14 cellular contexts compared by ENCODE assay signal in the genomic region with DNA sequence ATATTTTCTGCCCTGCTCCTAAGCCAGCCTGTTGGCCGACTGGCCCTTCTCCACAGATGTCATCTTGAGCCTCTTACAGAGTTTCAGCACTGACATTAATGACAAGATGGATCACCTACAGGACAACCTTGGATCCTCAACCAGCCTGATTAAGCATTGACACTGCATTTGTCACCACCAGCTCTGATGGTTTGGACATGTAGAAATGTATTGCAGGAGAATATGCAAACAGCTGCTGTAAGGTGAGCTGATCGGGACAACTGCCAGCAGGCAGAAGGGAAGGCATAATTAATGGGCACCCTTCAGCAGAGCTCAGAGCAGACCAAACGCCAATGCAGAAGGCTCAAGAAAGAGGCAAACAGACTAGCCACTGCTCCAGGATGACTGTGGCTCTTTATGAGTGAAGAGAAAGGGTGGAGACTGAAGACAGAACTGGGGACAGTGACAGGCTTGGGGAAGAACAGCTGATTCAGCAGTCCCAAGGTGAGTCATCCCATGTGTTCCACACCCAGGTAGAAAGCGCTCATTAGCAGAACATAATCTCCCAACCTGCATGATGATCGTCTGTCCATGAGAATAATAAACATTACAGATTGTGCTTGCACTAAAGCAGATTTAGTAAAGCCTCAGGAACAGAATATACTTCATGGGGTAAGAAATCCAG. TPM values are rescaled to one million over a fixed set of nuclear protein-coding genes. Genes with fewer than 3 reads are reported as not detected.
DNase-seq lines count a peak whose midpoint lies in the region; ATAC-seq, FAIRE-seq and TF ChIP-seq lines count a peak whose summit lies in the region.
"Had no signal": no experiment of that assay in that cellular context is flagged by ENCODE, and none has a peak within 500 bp of the region (broad histone marks: within the 10 kb centered on the region; RNA-seq: fewer than 3 reads in every experiment).

No MANE protein-coding gene starts in this region.

- 2% methylated on average over 5 of the region's 5 CpGs for WGBS in K562 (ENCODE audit: insufficient coverage, low coverage, missing lambda C conversion rate)
- 40 to 57% (median 44%) methylated on average over 5 of the region's 5 CpGs for WGBS in psoas muscle, 3 donors

- H3K27me3 ChIP-seq in K562 (ENCODE audit: control insufficient read depth in 2 of 2, insufficient read depth in 2 of 2, low read length in 2 of 2) (no peaks in the 10 kb centered on the region; a peak in 1 of 5 replicates), psoas muscle (ENCODE audit: insufficient read depth in 3 of 3, low read length in 2 of 3) (peaks cover 0 to 9% (median 0%) of the 10 kb centered on the region in 3 donors)
- H3K27me3 ChIP-seq: tibial artery had no signal

- TF ChIP-seq EP300 in K562 (IDR thresholded peaks at IDR 0.05; ENCODE audit: low read length), result no peak

- H3K27me3 Mint-ChIP-seq in activated T-cell treated with anti-CD3 and anti-CD28 coated beads, Interleukin-2, amount 50 U/mL, for 72 hours (ENCODE audit: low read depth), result peaks cover 9% of the 10 kb centered on the region
- H3K27me3 Mint-ChIP-seq in activated T-cell treated with anti-CD3 and anti-CD28 coated beads, Interleukin-2, amount 50 U/mL, for 24 hours, result peaks cover 9% of the 10 kb centered on the region

- no peak overlapping the region for H3K27ac Mint-ChIP-seq in activated T-cell treated with anti-CD3 and anti-CD28 coated beads, Interleukin-2, amount 50 U/mL, for 72 hours
- H3K27ac Mint-ChIP-seq in activated T-cell treated with anti-CD3 and anti-CD28 coated beads, Interleukin-2, amount 50 U/mL, for 24 hours, result no peak overlapping the region
- H3K27ac Mint-ChIP-seq: activated CD4-positive, alpha-beta T cell treated with anti-CD3 and anti-CD28 coated beads, Interleukin-2, amount 10 ng/mL, durations not matched to agents 24 days and 14 days; HFFc6 had no signal

- no peak overlapping the region for H2AFZ ChIP-seq in K562 (ENCODE audit: low read depth, low read length)

- H3K79me2 ChIP-seq in K562 (ENCODE audit: control insufficient read depth, insufficient read depth, low read length), result no peaks in the 10 kb centered on the region

- H3K9me3 ChIP-seq in K562 (replicated peaks; ENCODE audit: control insufficient read depth, insufficient read depth, low read depth, low read length), result no peaks in the 10 kb centered on the region
- H3K9me3 ChIP-seq in psoas muscle, result peaks cover 5% of the 10 kb centered on the region
- H3K9me3 ChIP-seq: tibial artery had no signal

- H3K4me1 Mint-ChIP-seq in activated T-cell treated with anti-CD3 and anti-CD28 coated beads, Interleukin-2, amount 50 U/mL, for 72 hours (ENCODE audit: low read depth), result peaks cover 20% of the 10 kb centered on the region
- H3K4me1 Mint-ChIP-seq in activated T-cell treated with anti-CD3 and anti-CD28 coated beads, Interleukin-2, amount 50 U/mL, for 24 hours (ENCODE audit: low read depth), result peaks cover 26% of the 10 kb centered on the region

- H3K36me3 ChIP-seq in K562 (ENCODE audit: control insufficient read depth, insufficient read depth, low read length) (no peaks in the 10 kb centered on the region), psoas muscle (ENCODE audit: insufficient read depth in 1 of 2, low read depth in 1 of 2) (no peaks in the 10 kb centered on the region)
- H3K36me3 ChIP-seq: tibial artery had no signal

- H3K9me1 ChIP-seq in K562 (ENCODE audit: control insufficient read depth, insufficient read depth, low read length), result no peaks in the 10 kb centered on the region

- DNase-seq in activated T-cell treated with anti-CD3 and anti-CD28 coated beads, Interleukin-2, amount 50 U/mL, for 72 hours, result no peak
- DNase-seq in activated T-cell treated with anti-CD3 and anti-CD28 coated beads, Interleukin-2, amount 50 U/mL, for 24 hours, result no peak
- DNase-seq in NCI-H2196 treated with DMSO at 0.1 percent for 48 hours (lab: John Stamatoyannopoulos, UW; ENCODE audit: unreplicated experiment), result peak; percentile 36
- DNase-seq in K562 (ENCODE audit: extremely low read depth in 1 of 4, low spot score in 3 of 4), result no peak
- DNase-seq in psoas muscle, result peak in 1 of 2 donors; percentile 55
- no peak for DNase-seq in omental fat pad (ENCODE audit: low spot score)
- no peak for DNase-seq in midbrain (lab: John Stamatoyannopoulos, UW)
- DNase-seq: activated CD4-positive, alpha-beta T cell treated with anti-CD3 and anti-CD28 coated beads, Interleukin-2, amount 10 ng/mL, durations not matched to agents 24 days and 14 days; Calu3; effector CD4-positive, alpha-beta T cell; HFFc6; OCI-M1; tibial artery had no signal

- peaks cover 3 to 4% of the 10 kb centered on the region in 2 donors for H3K9me3 Mint-ChIP-seq in activated T-cell treated with anti-CD3 and anti-CD28 coated beads, Interleukin-2, amount 50 U/mL, for 72 hours
- no peaks in the 10 kb centered on the region for H3K9me3 Mint-ChIP-seq in activated T-cell treated with anti-CD3 and anti-CD28 coated beads, Interleukin-2, amount 50 U/mL, for 24 hours
- H3K9me3 Mint-ChIP-seq: activated CD4-positive, alpha-beta T cell treated with anti-CD3 and anti-CD28 coated beads, Interleukin-2, amount 10 ng/mL, durations not matched to agents 24 days and 14 days had no signal

- no TSS peak for BruUV-seq in K562 (replicated peaks; lab: Mats Ljungman, UMichigan)

- H3K4me2 ChIP-seq in K562 (ENCODE audit: insufficient read depth, low read length), result no peak overlapping the region

- peaks cover 1% of the 10 kb centered on the region in 2 donors for H3K36me3 Mint-ChIP-seq in activated T-cell treated with anti-CD3 and anti-CD28 coated beads, Interleukin-2, amount 50 U/mL, for 72 hours (ENCODE audit: insufficient read depth in 2 of 2)
- H3K36me3 Mint-ChIP-seq in activated T-cell treated with anti-CD3 and anti-CD28 coated beads, Interleukin-2, amount 50 U/mL, for 24 hours (ENCODE audit: low read depth), result no peaks in the 10 kb centered on the region

- TF ChIP-seq RAD21 in K562 (CRISPR knock-in tag; conservative IDR thresholded peaks at IDR 0.05 in 1 of 2, IDR thresholded peaks at IDR 0.05 in 1 of 2), result no peak

- no peak for TF ChIP-seq CTCF in K562 (IDR thresholded peaks at IDR 0.05 in 2 of 3, conservative IDR thresholded peaks at IDR 0.05 in 1 of 3; ENCODE audit: insufficient read depth in 2 of 3, low read depth in 1 of 3, low read length in 3 of 3)
- no peak for TF ChIP-seq CTCF in psoas muscle (IDR thresholded peaks at IDR 0.05)
- TF ChIP-seq CTCF in omental fat pad (IDR thresholded peaks at IDR 0.05), result no peak

- no peak overlapping the region for H3K4me3 Mint-ChIP-seq in activated T-cell treated with anti-CD3 and anti-CD28 coated beads, Interleukin-2, amount 50 U/mL, for 72 hours
- H3K4me3 Mint-ChIP-seq in activated T-cell treated with anti-CD3 and anti-CD28 coated beads, Interleukin-2, amount 50 U/mL, for 24 hours, result no peak overlapping the region
- H3K4me3 Mint-ChIP-seq: activated CD4-positive, alpha-beta T cell treated with anti-CD3 and anti-CD28 coated beads, Interleukin-2, amount 10 ng/mL, durations not matched to agents 24 days and 14 days; HFFc6 had no signal

- intact Hi-C loops in K562 (cut with micrococcal nuclease) (no loop called here), psoas muscle (cut with DNase I) (no loop called here)

- no peak for TF ChIP-seq POLR2A in K562 (conservative IDR thresholded peaks at IDR 0.05)

- H3K4me3 ChIP-seq in K562 (no peak overlapping the region), psoas muscle (no peak overlapping the region)
- H3K4me3 ChIP-seq: tibial artery had no signal

- no peaks in the 10 kb centered on the region for H4K20me1 ChIP-seq in K562 (replicated peaks; ENCODE audit: control insufficient read depth, insufficient read depth, low read length)

- no peak overlapping the region for H3K9ac ChIP-seq in K562 (ENCODE audit: insufficient read depth in 1 of 2, low read depth in 2 of 2, low read length in 2 of 2)

- no peaks in the 10 kb centered on the region for H3K4me1 ChIP-seq in K562 (replicated peaks in 1 of 2; ENCODE audit: control insufficient read depth in 2 of 2, insufficient read depth in 2 of 2, low read length in 2 of 2)
- peaks cover 14% of the 10 kb centered on the region for H3K4me1 ChIP-seq in psoas muscle

- FAIRE-seq in K562 (lab: Jason Lieb, UNC), result no peak

- H3K27ac ChIP-seq in K562 (ENCODE audit: extremely low read depth, low read depth, low read length) (no peak overlapping the region), psoas muscle (no peak overlapping the region)
- H3K27ac ChIP-seq: tibial artery had no signal

- in situ Hi-C loops in K562 (cut with MboI), result no loop called here

- peak; percentile 44 to 49 for ATAC-seq in activated T-cell treated with anti-CD3 and anti-CD28 coated beads, Interleukin-2, amount 50 U/mL, for 72 hours (replicated peaks in 1 of 2)
- ATAC-seq in K562 (no peak; the same call in 2 of the 3 replicates), psoas muscle (peak; percentile 91 to 96 (median 94)), omental fat pad (ENCODE audit: low FRiP score) (no peak), HG02571 (IDR thresholded peaks at IDR 0.05; ENCODE audit: unreplicated experiment) (no peak)

- POLR2A ChIA-PET in K562 (lab: Yijun Ruan, JAX), result interaction anchor here (1.0 kb wide), 1 partner anchor 10 kb away, joined by 3 read pairs; no protein-coding TSS in a partner anchor

- CTCF ChIA-PET in K562 (lab: Yijun Ruan, JAX; ENCODE audit: low intra/inter-chr PET ratio), result no interaction called here

RNA-seq across cellular contexts. Expression of gene CORIN, which starts 6.7 kb away (rescaled TPM):
- total RNA-seq in activated T-cell treated with anti-CD3 and anti-CD28 coated beads, Interleukin-2, amount 50 U/mL, for 72 hours, result under 1 TPM; 0.25 to 0.29 TPM
- 0.09 TPM in 1 of 2 replicates, not detected in the other for total RNA-seq in K562 (2011; cell fraction: chromatin; rRNA removed; ENCODE audit: low replicate concordance)
- total RNA-seq in K562 (2011; cell fraction: nucleolus; rRNA removed), result 0.17 TPM in 1 of 2 replicates, not detected in the other
- 0.07 and 0.15 TPM in 2 replicates for total RNA-seq in K562 (2011; cell fraction: nucleoplasm; rRNA removed)
- total RNA-seq in K562 (2014; rRNA removed) (0.04 TPM in 1 of 2 replicates, not detected in the other), K562 (2014; rRNA removed; fragmentation: Illumina TruSeq; extraction: Trizol) (0.06 and 0.15 TPM in 2 replicates), K562 (2015; rRNA removed; fragmentation: Illumina TruSeq; extraction: Trizol) (0.04 TPM in 1 of 2 replicates, not detected in the other), K562 (2021) (0.31 TPM in 1 of 2 replicates, not detected in the other), psoas muscle (under 1 TPM in 3 of 4 donors, not detected in 1; 0.06 to 0.24 (median 0.09) TPM), omental fat pad (under 1 TPM in 2 of 4 donors, not detected in 2; 0.28 to 0.48 TPM)
- polyA plus RNA-seq in K562 (2011; rRNA removed) (0.07 and 0.12 TPM in 2 replicates), K562 (2014; fragmentation: Illumina TruSeq; extraction: Trizol) (not detected in 2 replicates), K562 (2014; fragmentation: Nextera tagmentation; extraction: Ambion mirVana) (not detected), K562 (2014; rRNA removed) (0.08 TPM in 1 of 2 replicates, not detected in the other), psoas muscle (1 to 10 TPM in 1 of 3 donors, under 1 TPM in 2; 0.03 to 1.3 (median 0.35) TPM)
- polyA plus RNA-seq in K562 (2011; cell fraction: cytosol; rRNA removed), result 0.07 TPM in 1 of 2 replicates, not detected in the other
- 0.07 and 0.41 TPM in 2 replicates for polyA plus RNA-seq in K562 (2011; cell fraction: nucleus; rRNA removed)
- polyA plus RNA-seq in K562 (2012), result 0.03 and 0.10 TPM in 2 replicates
- polyA minus RNA-seq in K562 (2011; rRNA and poly(A)+ RNA removed), result 0.18 and 0.21 TPM in 2 replicates
- not detected in 2 replicates for polyA minus RNA-seq in K562 (2011; cell fraction: cytosol; rRNA and poly(A)+ RNA removed)
- polyA minus RNA-seq in K562 (2011; cell fraction: nucleus; rRNA and poly(A)+ RNA removed), result 0.22 TPM in 1 of 2 replicates, not detected in the other

Comparison
In these comparisons a context has a peak if more than half of its experiments do, and no peak if none do; other contexts are left out.
1. ATAC-seq: peak in activated T-cell treated with anti-CD3 and anti-CD28 coated beads, Interleukin-2, amount 50 U/mL, for 72 hours (2 of 2) and psoas muscle (4 of 4); none in K562 (single experiment), omental fat pad (single experiment) and HG02571 (single experiment).